In the genomic region with DNA sequence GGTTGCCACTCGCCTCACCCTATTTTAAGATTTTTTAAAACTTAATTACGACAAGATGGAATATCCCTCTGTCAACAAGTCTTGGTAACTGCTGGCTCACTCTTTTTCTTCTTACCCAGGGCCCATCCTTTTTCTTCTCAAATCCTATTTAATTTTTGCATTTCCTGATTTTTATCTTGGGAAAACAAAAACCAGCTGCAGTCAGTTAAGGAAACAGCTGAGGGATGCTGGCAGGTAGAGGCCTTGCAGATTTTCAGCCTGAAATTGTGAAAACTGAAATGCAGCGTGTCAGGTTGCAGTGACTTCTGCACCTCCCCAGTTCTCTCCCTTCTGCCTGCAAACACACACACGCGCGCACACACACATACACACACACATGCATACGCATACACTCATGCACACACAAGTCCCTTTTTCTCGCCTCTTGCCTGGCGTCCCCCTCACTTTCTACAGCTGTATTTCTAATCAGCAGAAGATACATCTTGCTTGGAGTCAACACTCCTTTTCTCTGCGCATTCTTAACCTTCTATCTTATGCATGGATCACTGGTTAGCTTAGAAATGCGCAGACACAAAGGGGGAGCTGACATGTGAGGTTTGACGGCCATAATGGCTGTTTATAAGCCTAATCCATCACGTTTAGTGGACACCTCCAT, we compare ENCODE assay signal across 1 cellular context.
TF ChIP-seq lines count a peak whose summit lies in the region.

No MANE protein-coding gene starts in this region.

TF ChIP-seq in H1, 55 proteins besides CTCF, POLR2A, EP300 and RAD21:
- TF ChIP-seq, protein P1, sequence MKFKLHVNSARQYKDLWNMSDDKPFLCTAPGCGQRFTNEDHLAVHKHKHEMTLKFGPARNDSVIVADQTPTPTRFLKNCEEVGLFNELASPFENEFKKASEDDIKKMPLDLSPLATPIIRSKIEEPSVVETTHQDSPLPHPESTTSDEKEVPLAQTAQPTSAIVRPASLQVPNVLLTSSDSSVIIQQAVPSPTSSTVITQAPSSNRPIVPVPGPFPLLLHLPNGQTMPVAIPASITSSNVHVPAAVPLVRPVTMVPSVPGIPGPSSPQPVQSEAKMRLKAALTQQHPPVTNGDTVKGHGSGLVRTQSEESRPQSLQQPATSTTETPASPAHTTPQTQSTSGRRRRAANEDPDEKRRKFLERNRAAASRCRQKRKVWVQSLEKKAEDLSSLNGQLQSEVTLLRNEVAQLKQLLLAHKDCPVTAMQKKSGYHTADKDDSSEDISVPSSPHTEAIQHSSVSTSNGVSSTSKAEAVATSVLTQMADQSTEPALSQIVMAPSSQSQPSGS (IDR thresholded peaks at IDR 0.05; ENCODE audit: low read length), result no peak
- TF ChIP-seq TAF1 (IDR thresholded peaks at IDR 0.05; ENCODE audit: low read depth, low read length) (no peak), FOSL1 (IDR thresholded peaks at IDR 0.05; ENCODE audit: insufficient read depth, low read depth, low read length) (no peak), YY1 (IDR thresholded peaks at IDR 0.05; ENCODE audit: low read depth, low read length) (no peak), NRF1 (IDR thresholded peaks at IDR 0.05; ENCODE audit: low read depth, low read length) (no peak), ASH2L (IDR thresholded peaks at IDR 0.05; ENCODE audit: low read length) (no peak), ZNF274 (IDR thresholded peaks at IDR 0.05; ENCODE audit: borderline replicate concordance, extremely low read depth, low read length) (no peak), CHD2 (IDR thresholded peaks at IDR 0.05; ENCODE audit: low read length) (no peak), MAX (IDR thresholded peaks at IDR 0.05) (no peak), EGR1 (IDR thresholded peaks at IDR 0.05; ENCODE audit: borderline replicate concordance, low read depth, low read length) (no peak)
